Comparison of ENCODE assay signal across 21 cellular contexts in the genomic region with DNA sequence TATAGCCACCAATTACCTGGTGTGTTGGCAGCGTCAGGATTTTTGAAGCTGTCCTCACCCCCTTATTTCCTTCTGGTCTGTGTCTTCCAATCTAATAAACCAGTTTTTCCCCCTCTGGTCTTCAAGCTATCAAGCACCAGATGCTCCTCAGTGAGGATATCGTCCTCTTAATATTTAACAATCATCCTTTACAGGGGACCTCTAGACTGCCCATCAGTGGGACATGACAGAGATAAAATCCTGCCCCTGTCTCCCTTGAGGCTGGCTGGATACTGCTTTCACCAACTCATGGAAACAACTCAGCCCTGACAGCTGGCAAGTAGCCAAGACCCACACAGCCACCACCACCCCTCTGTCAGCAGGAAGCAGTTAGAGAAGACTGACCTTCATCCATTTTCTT.
"Had no signal": no experiment of that assay in that cellular context is flagged by ENCODE, and none has a peak within 500 bp of the region (broad histone marks: within the 10 kb centered on the region; RNA-seq: fewer than 3 reads in every experiment).

No MANE protein-coding gene starts in this region.

- H3K4me3 Mint-ChIP-seq: activated CD4-positive, alpha-beta T cell treated with anti-CD3 and anti-CD28 coated beads, Interleukin-2, amount 10 ng/mL, durations not matched to agents 24 days and 14 days; activated CD8-positive, alpha-beta T cell treated with anti-CD3 and anti-CD28 coated beads for 36 hours; activated naive CD8-positive, alpha-beta T cell treated with anti-CD3 and anti-CD28 coated beads for 36 hours; activated T-helper 17 cell treated with anti-CD3 and anti-CD28 coated beads, Interleukin-2, amount 50 U/mL, for 72 hours; dendritic cell treated with granulocyte-macrophage colony-stimulating factor and Interleukin-4, amounts not matched to agents 40 ng/mL and 50 ng/mL, for 4 days; immature natural killer cell; naive B cell; neural progenitor cell had no signal

- H3K9me3 ChIP-seq: esophagus squamous epithelium, mucosa of descending colon, prostate gland, right atrium auricular region, tibial nerve had no signal

- H3K9me3 Mint-ChIP-seq: activated CD4-positive, alpha-beta T cell treated with anti-CD3 and anti-CD28 coated beads, Interleukin-2, amount 10 ng/mL, durations not matched to agents 24 days and 14 days; neural progenitor cell had no signal

- H3K27me3 ChIP-seq: cardiac muscle cell, esophagus squamous epithelium, heart right ventricle, neural progenitor cell, right atrium auricular region, tibial nerve had no signal

- DNase-seq: activated CD4-positive, alpha-beta T cell treated with anti-CD3 and anti-CD28 coated beads, Interleukin-2, amount 10 ng/mL, durations not matched to agents 24 days and 14 days; activated CD8-positive, alpha-beta T cell treated with anti-CD3 and anti-CD28 coated beads for 36 hours; activated naive CD4-positive, alpha-beta T cell; activated naive CD8-positive, alpha-beta T cell treated with anti-CD3 and anti-CD28 coated beads for 36 hours; activated T-cell treated with anti-CD3 and anti-CD28 coated beads, Interleukin-2, amount 50 U/mL, for 1 hour; amniotic stem cell; effector memory CD4-positive, alpha-beta T cell; esophagus squamous epithelium; heart right ventricle; immature natural killer cell; mesenchymal stem cell; mucosa of descending colon; naive B cell; stimulated activated naive CD8-positive, alpha-beta T cell treated with anti-CD3 and anti-CD28 coated beads, Interleukin-15, Interleukin-2, amounts not matched to agents 100 U/mL and 50 U/mL, for 24 hours had no signal

- H3K4me1 ChIP-seq: esophagus squamous epithelium, heart right ventricle, neural progenitor cell, prostate gland, right atrium auricular region, tibial nerve had no signal

- H3K4me3 ChIP-seq: cardiac muscle cell, esophagus squamous epithelium, heart right ventricle, mucosa of descending colon, neural progenitor cell, prostate gland, right atrium auricular region, tibial nerve had no signal

- H3K36me3 Mint-ChIP-seq: activated naive CD8-positive, alpha-beta T cell treated with anti-CD3 and anti-CD28 coated beads for 36 hours; immature natural killer cell; naive B cell; neural progenitor cell had no signal

- H3K27me3 Mint-ChIP-seq: activated CD4-positive, alpha-beta T cell treated with anti-CD3 and anti-CD28 coated beads, Interleukin-2, amount 10 ng/mL, durations not matched to agents 24 days and 14 days; activated CD8-positive, alpha-beta T cell treated with anti-CD3 and anti-CD28 coated beads for 36 hours; activated naive CD8-positive, alpha-beta T cell treated with anti-CD3 and anti-CD28 coated beads for 36 hours; activated T-helper 17 cell treated with anti-CD3 and anti-CD28 coated beads, Interleukin-2, amount 50 U/mL, for 72 hours; dendritic cell treated with granulocyte-macrophage colony-stimulating factor and Interleukin-4, amounts not matched to agents 40 ng/mL and 50 ng/mL, for 4 days; naive B cell had no signal

- H3K36me3 ChIP-seq: cardiac muscle cell, esophagus squamous epithelium, heart right ventricle, neural progenitor cell, prostate gland, right atrium auricular region, tibial nerve had no signal

- H3K4me1 Mint-ChIP-seq: activated CD4-positive, alpha-beta T cell treated with anti-CD3 and anti-CD28 coated beads, Interleukin-2, amount 10 ng/mL, durations not matched to agents 24 days and 14 days; activated naive CD8-positive, alpha-beta T cell treated with anti-CD3 and anti-CD28 coated beads for 36 hours; activated T-helper 17 cell treated with anti-CD3 and anti-CD28 coated beads, Interleukin-2, amount 50 U/mL, for 72 hours; immature natural killer cell; naive B cell; neural progenitor cell had no signal

- H3K9ac ChIP-seq: neural progenitor cell had no signal

- H3K27ac Mint-ChIP-seq: activated CD4-positive, alpha-beta T cell treated with anti-CD3 and anti-CD28 coated beads, Interleukin-2, amount 10 ng/mL, durations not matched to agents 24 days and 14 days; activated CD8-positive, alpha-beta T cell treated with anti-CD3 and anti-CD28 coated beads for 36 hours; activated naive CD8-positive, alpha-beta T cell treated with anti-CD3 and anti-CD28 coated beads for 36 hours; activated T-helper 17 cell treated with anti-CD3 and anti-CD28 coated beads, Interleukin-2, amount 50 U/mL, for 72 hours; dendritic cell treated with granulocyte-macrophage colony-stimulating factor and Interleukin-4, amounts not matched to agents 40 ng/mL and 50 ng/mL, for 4 days; immature natural killer cell; naive B cell; neural progenitor cell had no signal

- H3K27ac ChIP-seq: cardiac muscle cell, esophagus squamous epithelium, heart right ventricle, neural progenitor cell, prostate gland, right atrium auricular region, tibial nerve had no signal

- ATAC-seq: activated CD8-positive, alpha-beta T cell treated with anti-CD3 and anti-CD28 coated beads for 36 hours; activated T-helper 17 cell treated with anti-CD3 and anti-CD28 coated beads, Interleukin-2, amount 50 U/mL, for 72 hours; heart right ventricle; mucosa of descending colon; stimulated activated naive CD8-positive, alpha-beta T cell treated with anti-CD3 and anti-CD28 coated beads, Interleukin-15, Interleukin-2, amounts not matched to agents 100 U/mL and 50 U/mL, for 24 hours had no signal
